ENCODE assay signal across 18 cellular contexts in genomic region chr3:110381992-110382391, GRCh38.
DNase-seq lines count a peak whose midpoint lies in the region; ATAC-seq and TF ChIP-seq lines count a peak whose summit lies in the region.
"Had no signal": no experiment of that assay in that cellular context is flagged by ENCODE, and none has a peak within 500 bp of the region (broad histone marks: within the 10 kb centered on the region; RNA-seq: fewer than 3 reads in every experiment).

No MANE protein-coding gene starts in this region.

- no peaks in the 10 kb centered on the region for H3K4me1 Mint-ChIP-seq in activated naive CD4-positive, alpha-beta T cell treated with anti-CD3 and anti-CD28 coated beads, Interleukin-2, amount 10 ng/mL, durations not matched to agents 7 days and 5 days
- H3K4me1 Mint-ChIP-seq: activated CD4-positive, alpha-beta T cell treated with anti-CD3 and anti-CD28 coated beads for 36 hours; activated CD8-positive, alpha-beta memory T cell treated with anti-CD3 and anti-CD28 coated beads, Interleukin-2, amount 10 ng/mL, durations not matched to agents 7 days and 5 days; activated naive CD8-positive, alpha-beta T cell treated with anti-CD3 and anti-CD28 coated beads, Interleukin-2, amount 10 ng/mL, durations not matched to agents 7 days and 5 days had no signal

- H3K27me3 Mint-ChIP-seq in activated naive CD4-positive, alpha-beta T cell treated with anti-CD3 and anti-CD28 coated beads, Interleukin-2, amount 10 ng/mL, durations not matched to agents 7 days and 5 days = no peaks in the 10 kb centered on the region
- H3K27me3 Mint-ChIP-seq: activated CD4-positive, alpha-beta T cell treated with anti-CD3 and anti-CD28 coated beads for 36 hours; activated CD8-positive, alpha-beta memory T cell treated with anti-CD3 and anti-CD28 coated beads, Interleukin-2, amount 10 ng/mL, durations not matched to agents 7 days and 5 days; activated naive CD8-positive, alpha-beta T cell treated with anti-CD3 and anti-CD28 coated beads, Interleukin-2, amount 10 ng/mL, durations not matched to agents 7 days and 5 days had no signal

- H3K4me1 ChIP-seq in mucosa of descending colon (ENCODE audit: low read depth) = no peaks in the 10 kb centered on the region

- H3K4me3 Mint-ChIP-seq in activated naive CD4-positive, alpha-beta T cell treated with anti-CD3 and anti-CD28 coated beads, Interleukin-2, amount 10 ng/mL, durations not matched to agents 7 days and 5 days = no peak overlapping the region
- H3K4me3 Mint-ChIP-seq: activated CD4-positive, alpha-beta T cell treated with anti-CD3 and anti-CD28 coated beads for 36 hours; activated CD8-positive, alpha-beta memory T cell treated with anti-CD3 and anti-CD28 coated beads, Interleukin-2, amount 10 ng/mL, durations not matched to agents 7 days and 5 days; activated naive CD8-positive, alpha-beta T cell treated with anti-CD3 and anti-CD28 coated beads, Interleukin-2, amount 10 ng/mL, durations not matched to agents 7 days and 5 days had no signal

- TF ChIP-seq CTCF in epithelial cell of proximal tubule (conservative IDR thresholded peaks at IDR 0.05; ENCODE audit: low read depth, low read length) = no peak
- no peak for TF ChIP-seq CTCF in mucosa of descending colon (IDR thresholded peaks at IDR 0.05)

- H3K9me3 ChIP-seq in mucosa of descending colon = no peaks in the 10 kb centered on the region

- peak; percentile 29 for ATAC-seq in mucosa of descending colon
- no peak for ATAC-seq in GM18498 (IDR thresholded peaks at IDR 0.05; ENCODE audit: unreplicated experiment)
- no peak for ATAC-seq in GM19397 (IDR thresholded peaks at IDR 0.05; ENCODE audit: unreplicated experiment)
- ATAC-seq: activated CD4-positive, alpha-beta T cell treated with anti-CD3 and anti-CD28 coated beads for 36 hours; activated CD8-positive, alpha-beta memory T cell treated with anti-CD3 and anti-CD28 coated beads, Interleukin-2, amount 10 ng/mL, durations not matched to agents 7 days and 5 days had no signal

- DNase-seq in HT1080 (ENCODE audit: low read depth) (peak; percentile 23), NCI-H748 (lab: John Stamatoyannopoulos, UW; ENCODE audit: unreplicated experiment) (peak; percentile 81), epithelial cell of proximal tubule (ENCODE audit: low read depth) (peak; percentile 52), mucosa of descending colon (peak in 1 of 3 donors; percentile 8), UCSD-AML1 (lab: John Stamatoyannopoulos, UW; ENCODE audit: unreplicated experiment) (no peak)
- no peak for DNase-seq in activated naive CD4-positive, alpha-beta T cell treated with anti-CD3 and anti-CD28 coated beads, Interleukin-2, amount 10 ng/mL, durations not matched to agents 7 days and 5 days
- DNase-seq: activated CD4-positive, alpha-beta T cell treated with anti-CD3 and anti-CD28 coated beads for 36 hours; activated CD8-positive, alpha-beta memory T cell treated with anti-CD3 and anti-CD28 coated beads, Interleukin-2, amount 10 ng/mL, durations not matched to agents 7 days and 5 days; activated naive CD8-positive, alpha-beta T cell treated with anti-CD3 and anti-CD28 coated beads, Interleukin-2, amount 10 ng/mL, durations not matched to agents 7 days and 5 days; AML-193; effector memory CD4-positive, alpha-beta T cell; NCI-H1694; NCI-H446; nucleus accumbens; stimulated activated CD8-positive, alpha-beta memory T cell treated with anti-CD3 and anti-CD28 coated beads, Interleukin-4, amount 100 ng/mL, for 48 hours had no signal

- H3K27ac Mint-ChIP-seq in activated naive CD4-positive, alpha-beta T cell treated with anti-CD3 and anti-CD28 coated beads, Interleukin-2, amount 10 ng/mL, durations not matched to agents 7 days and 5 days = no peak overlapping the region
- H3K27ac Mint-ChIP-seq: activated CD4-positive, alpha-beta T cell treated with anti-CD3 and anti-CD28 coated beads for 36 hours; activated CD8-positive, alpha-beta memory T cell treated with anti-CD3 and anti-CD28 coated beads, Interleukin-2, amount 10 ng/mL, durations not matched to agents 7 days and 5 days; activated naive CD8-positive, alpha-beta T cell treated with anti-CD3 and anti-CD28 coated beads, Interleukin-2, amount 10 ng/mL, durations not matched to agents 7 days and 5 days had no signal

- no peaks in the 10 kb centered on the region for H3K36me3 Mint-ChIP-seq in activated naive CD4-positive, alpha-beta T cell treated with anti-CD3 and anti-CD28 coated beads, Interleukin-2, amount 10 ng/mL, durations not matched to agents 7 days and 5 days
- H3K36me3 Mint-ChIP-seq: activated CD8-positive, alpha-beta memory T cell treated with anti-CD3 and anti-CD28 coated beads, Interleukin-2, amount 10 ng/mL, durations not matched to agents 7 days and 5 days; activated naive CD8-positive, alpha-beta T cell treated with anti-CD3 and anti-CD28 coated beads, Interleukin-2, amount 10 ng/mL, durations not matched to agents 7 days and 5 days had no signal

- intact Hi-C loops in mucosa of descending colon (cut with DNase I, micrococcal nuclease) = no loop called here

- no peak overlapping the region for H3K4me3 ChIP-seq in epithelial cell of proximal tubule (ENCODE audit: low read depth, low read length)
- H3K4me3 ChIP-seq in mucosa of descending colon = no peak overlapping the region
- H3K4me3 ChIP-seq: lung had no signal

- no peaks in the 10 kb centered on the region for H3K9me3 Mint-ChIP-seq in activated naive CD4-positive, alpha-beta T cell treated with anti-CD3 and anti-CD28 coated beads, Interleukin-2, amount 10 ng/mL, durations not matched to agents 7 days and 5 days
- H3K9me3 Mint-ChIP-seq: activated naive CD8-positive, alpha-beta T cell treated with anti-CD3 and anti-CD28 coated beads, Interleukin-2, amount 10 ng/mL, durations not matched to agents 7 days and 5 days had no signal

- CTCF ChIA-PET in activated naive CD4-positive, alpha-beta T cell treated with anti-CD3 and anti-CD28 coated beads, Interleukin-2, amount 10 ng/mL, durations not matched to agents 7 days and 5 days (lab: Charles Lee) = no interaction called here

- no peaks in the 10 kb centered on the region for H3K36me3 ChIP-seq in mucosa of descending colon (ENCODE audit: low read depth)

Comparison
In these comparisons a context has a peak if more than half of its experiments do, and no peak if none do; other contexts are left out.
1. DNase-seq: peak in HT1080 (single experiment), NCI-H748 (single experiment) and epithelial cell of proximal tubule (single experiment); none in UCSD-AML1 (single experiment) and activated naive CD4-positive, alpha-beta T cell treated with anti-CD3 and anti-CD28 coated beads, Interleukin-2, amount 10 ng/mL, durations not matched to agents 7 days and 5 days (single experiment).